ENCODE assay signal across 9 cellular contexts in the genomic region with DNA sequence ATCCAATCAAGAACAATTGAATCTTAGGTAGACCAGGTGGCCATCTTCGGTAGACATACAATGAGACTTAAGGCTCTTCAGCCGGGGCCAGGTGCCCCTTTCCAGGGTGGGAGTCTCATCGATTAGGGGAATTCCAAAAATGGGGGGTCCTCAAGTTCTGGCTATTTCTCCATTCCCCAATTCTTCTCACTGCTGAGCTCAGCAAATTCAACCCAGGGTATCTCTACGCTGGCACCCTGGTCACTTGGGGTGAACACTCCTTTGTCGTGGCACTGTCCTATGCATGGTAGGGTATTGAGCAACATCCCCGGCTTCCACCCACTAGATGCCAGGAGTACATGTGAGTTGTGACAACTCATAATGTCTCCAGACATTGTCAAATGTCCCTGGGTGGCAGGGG.
"Had no signal": no experiment of that assay in that cellular context is flagged by ENCODE, and none has a peak within 500 bp of the region (broad histone marks: within the 10 kb centered on the region; RNA-seq: fewer than 3 reads in every experiment).

No MANE protein-coding gene starts in this region.

- H3K36me3 Mint-ChIP-seq: IgD-negative memory B cell had no signal

- H3K36me3 ChIP-seq: HAP-1 had no signal

- H3K9ac ChIP-seq: GM23248 had no signal

- H3K9me3 Mint-ChIP-seq: HFFc6, IgD-negative memory B cell had no signal

- H2AFZ ChIP-seq: GM23248 had no signal

- ATAC-seq: HCT116 had no signal

- H3K4me1 Mint-ChIP-seq: IgD-negative memory B cell had no signal

- H3K27ac Mint-ChIP-seq: HFFc6, IgD-negative memory B cell had no signal

- H3K4me3 Mint-ChIP-seq: HFFc6, IgD-negative memory B cell had no signal

- H3K4me3 ChIP-seq: GM23248, HAP-1 had no signal

- H3K27ac ChIP-seq: GM23248, HL-60 had no signal

- H3K9me3 ChIP-seq: HAP-1 had no signal

- H3K4me1 ChIP-seq: HAP-1 had no signal

- DNase-seq: GM23248, GOT3, H7, HFFc6, KG1 had no signal
